In genomic region chr10:131250454-131251145, GRCh38 we compare ENCODE assay signal across 1 cellular context.
TF ChIP-seq lines count a peak whose summit lies in the region.

No MANE protein-coding gene starts in this region.

TF ChIP-seq in H1, 55 proteins besides CTCF, POLR2A, EP300 and RAD21:
- TF ChIP-seq SIN3A (conservative IDR thresholded peaks at IDR 0.05 in 1 of 2, IDR thresholded peaks at IDR 0.05 in 1 of 2; ENCODE audit: low read depth in 1 of 2, low read length in 2 of 2) (no peak), TAF7 (optimal IDR thresholded peaks at IDR 0.05; ENCODE audit: borderline replicate concordance, low read depth, low read length) (no peak), POLR2AphosphoS5 (IDR thresholded peaks at IDR 0.05; ENCODE audit: low read depth, low read length) (no peak), MAFK (IDR thresholded peaks at IDR 0.05; ENCODE audit: low read depth, low read length) (no peak), SUZ12 (IDR thresholded peaks at IDR 0.05; ENCODE audit: low read length) (no peak), HDAC6 (IDR thresholded peaks at IDR 0.05; ENCODE audit: low read depth, low read length) (no peak), JUND (IDR thresholded peaks at IDR 0.05; ENCODE audit: low read length) (no peak), SP2 (IDR thresholded peaks at IDR 0.05; ENCODE audit: low read length) (no peak), SAP30 (IDR thresholded peaks at IDR 0.05; ENCODE audit: insufficient read depth, insufficient replicate concordance, low read length) (no peak), KDM1A (IDR thresholded peaks at IDR 0.05; ENCODE audit: borderline replicate concordance, low read length) (no peak)
